Comparison of ENCODE assay signal across 19 cellular contexts in genomic region chr4:139669335-139669734, GRCh38. TPM values are rescaled to one million over a fixed set of nuclear protein-coding genes. Genes with fewer than 3 reads are reported as not detected.
DNase-seq lines count a peak whose midpoint lies in the region; ATAC-seq and TF ChIP-seq lines count a peak whose summit lies in the region.
"Had no signal": no experiment of that assay in that cellular context is flagged by ENCODE, and none has a peak within 500 bp of the region (broad histone marks: within the 10 kb centered on the region; RNA-seq: fewer than 3 reads in every experiment).

No MANE protein-coding gene starts in this region.

- H3K9me3 Mint-ChIP-seq in dendritic cell treated with granulocyte-macrophage colony-stimulating factor and Interleukin-4, amounts not matched to agents 40 ng/mL and 50 ng/mL, for 4 days = no peaks in the 10 kb centered on the region
- H3K9me3 Mint-ChIP-seq in progenitor cell of endocrine pancreas (ENCODE audit: low read depth) = no peaks in the 10 kb centered on the region
- H3K9me3 Mint-ChIP-seq: CD8-positive, alpha-beta memory T cell; IgD-negative memory B cell had no signal

- H3K36me3 ChIP-seq in HUES48 (ENCODE audit: control insufficient read depth, insufficient read depth, low read length) (no peaks in the 10 kb centered on the region), hepatocyte (replicated peaks; ENCODE audit: insufficient read depth, low read depth) (no peaks in the 10 kb centered on the region)
- H3K36me3 ChIP-seq: BLaER1 treated with 17β-estradiol and CSF1 and Interleukin-3, amounts not matched to agents 10 nM and 100 nM; HAP-1 had no signal

- no peaks in the 10 kb centered on the region for H4K20me1 ChIP-seq in hepatocyte (ENCODE audit: insufficient read depth, poor library complexity, severe bottlenecking)
- H4K20me1 ChIP-seq: BLaER1 treated with 17β-estradiol and CSF1 and Interleukin-3, amounts not matched to agents 10 nM and 100 nM had no signal

- H3K27me3 ChIP-seq in HUES48 (ENCODE audit: control insufficient read depth, insufficient read depth, low read length) (no peaks in the 10 kb centered on the region), hepatocyte (no peaks in the 10 kb centered on the region)

- H3K9me3 ChIP-seq in HUES48 (ENCODE audit: control insufficient read depth, insufficient read depth, low read length) (no peaks in the 10 kb centered on the region), hepatocyte (ENCODE audit: low read depth) (no peaks in the 10 kb centered on the region)
- H3K9me3 ChIP-seq: A549, HAP-1 had no signal

- intact Hi-C loops in dendritic cell treated with granulocyte-macrophage colony-stimulating factor and Interleukin-4, amounts not matched to agents 40 ng/mL and 50 ng/mL, for 4 days (cut with micrococcal nuclease) = no loop called here

- H3K27ac Mint-ChIP-seq in dendritic cell treated with granulocyte-macrophage colony-stimulating factor and Interleukin-4, amounts not matched to agents 40 ng/mL and 50 ng/mL, for 4 days = peak overlapping the region; percentile 43
- peak overlapping the region; percentile 96 for H3K27ac Mint-ChIP-seq in progenitor cell of endocrine pancreas
- H3K27ac Mint-ChIP-seq: B cell had no signal

- H2AFZ ChIP-seq in hepatocyte = no peak overlapping the region

- H3K4me3 ChIP-seq in HUES48 (ENCODE audit: low read depth, low read length) = no peak overlapping the region
- no peak overlapping the region for H3K4me3 ChIP-seq in hepatocyte
- H3K4me3 ChIP-seq: A549; BLaER1 treated with 17β-estradiol and CSF1 and Interleukin-3, amounts not matched to agents 10 nM and 100 nM; HAP-1 had no signal

- no peak overlapping the region for H3K4me3 Mint-ChIP-seq in dendritic cell treated with granulocyte-macrophage colony-stimulating factor and Interleukin-4, amounts not matched to agents 40 ng/mL and 50 ng/mL, for 4 days
- H3K4me3 Mint-ChIP-seq in progenitor cell of endocrine pancreas (ENCODE audit: low read depth) = no peak overlapping the region
- H3K4me3 Mint-ChIP-seq: B cell, IgD-negative memory B cell had no signal

- peaks cover 48% of the 10 kb centered on the region for H3K36me3 Mint-ChIP-seq in dendritic cell treated with granulocyte-macrophage colony-stimulating factor and Interleukin-4, amounts not matched to agents 40 ng/mL and 50 ng/mL, for 4 days (ENCODE audit: low read depth)
- H3K36me3 Mint-ChIP-seq in progenitor cell of endocrine pancreas (ENCODE audit: insufficient read depth) = peaks cover 17% of the 10 kb centered on the region
- H3K36me3 Mint-ChIP-seq: IgD-negative memory B cell had no signal

- no peaks in the 10 kb centered on the region for H3K9me2 ChIP-seq in hepatocyte (replicated peaks; ENCODE audit: insufficient read depth)

- no peak overlapping the region for H3K9ac ChIP-seq in HUES48 (ENCODE audit: low read depth, low read length)
- H3K9ac ChIP-seq: BLaER1 treated with 17β-estradiol and CSF1 and Interleukin-3, amounts not matched to agents 10 nM and 100 nM had no signal

- H3K27me3 Mint-ChIP-seq in dendritic cell treated with granulocyte-macrophage colony-stimulating factor and Interleukin-4, amounts not matched to agents 40 ng/mL and 50 ng/mL, for 4 days = no peaks in the 10 kb centered on the region
- no peaks in the 10 kb centered on the region for H3K27me3 Mint-ChIP-seq in progenitor cell of endocrine pancreas

- H3K79me2 ChIP-seq in hepatocyte = peaks cover 72% of the 10 kb centered on the region

- H3K4me2 ChIP-seq in hepatocyte = peak overlapping the region; percentile 74
- H3K4me2 ChIP-seq: A549; BLaER1 treated with 17β-estradiol and CSF1 and Interleukin-3, amounts not matched to agents 10 nM and 100 nM had no signal

- peaks cover 68% of the 10 kb centered on the region for H3K4me1 Mint-ChIP-seq in dendritic cell treated with granulocyte-macrophage colony-stimulating factor and Interleukin-4, amounts not matched to agents 40 ng/mL and 50 ng/mL, for 4 days (ENCODE audit: low read depth)
- H3K4me1 Mint-ChIP-seq in progenitor cell of endocrine pancreas (ENCODE audit: low read depth) = peaks cover 67% of the 10 kb centered on the region

- no peak for ATAC-seq in HG03571 (IDR thresholded peaks at IDR 0.05; ENCODE audit: unreplicated experiment)
- no peak for ATAC-seq in GM18861 (IDR thresholded peaks at IDR 0.05; ENCODE audit: unreplicated experiment)
- ATAC-seq: A549 had no signal

- TF ChIP-seq CTCF in hepatocyte (IDR thresholded peaks at IDR 0.05; ENCODE audit: poor library complexity) (no peak), progenitor cell of endocrine pancreas (IDR thresholded peaks at IDR 0.05; ENCODE audit: unreplicated experiment) (no peak)

- DNase-seq in hepatocyte (ENCODE audit: low spot score) (no peak), progenitor cell of endocrine pancreas (ENCODE audit: low spot score, unreplicated experiment) (no peak), DMS79 (lab: John Stamatoyannopoulos, UW) (no peak), Ammon's horn (ENCODE audit: low spot score) (no peak)
- DNase-seq: CD8-positive, alpha-beta memory T cell; COR-L47; GDM1; Karpas-422; KBM-7 had no signal

- H3K4me1 ChIP-seq in HUES48 (ENCODE audit: control insufficient read depth, insufficient read depth, low read length) = peaks cover 33% of the 10 kb centered on the region
- H3K4me1 ChIP-seq in hepatocyte (ENCODE audit: insufficient read depth) = peaks cover 42% of the 10 kb centered on the region

- H3K27ac ChIP-seq in HUES48 (ENCODE audit: low read depth, low read length) (peak overlapping the region; percentile 79), hepatocyte (peak overlapping the region; percentile 95)
- H3K27ac ChIP-seq: A549; BLaER1 treated with 17β-estradiol and CSF1 and Interleukin-3, amounts not matched to agents 10 nM and 100 nM; HL-60 had no signal

- WGBS in hepatocyte (ENCODE audit: low lambda C conversion rate, missing lambda C conversion rate) = 78% methylated on average over 6 of the region's 6 CpGs

RNA-seq across cellular contexts. Expression of gene MGST2, which starts 3.7 kb away (rescaled TPM):
- total RNA-seq in hepatocyte (82.4 and 88.5 TPM in 2 replicates), progenitor cell of endocrine pancreas (62.5 and 66.1 TPM in 2 replicates)
- polyA plus RNA-seq in hepatocyte = 97.9 and 108 TPM in 2 replicates
